Comparison of ENCODE assay signal across 8 cellular contexts in the genomic region with DNA sequence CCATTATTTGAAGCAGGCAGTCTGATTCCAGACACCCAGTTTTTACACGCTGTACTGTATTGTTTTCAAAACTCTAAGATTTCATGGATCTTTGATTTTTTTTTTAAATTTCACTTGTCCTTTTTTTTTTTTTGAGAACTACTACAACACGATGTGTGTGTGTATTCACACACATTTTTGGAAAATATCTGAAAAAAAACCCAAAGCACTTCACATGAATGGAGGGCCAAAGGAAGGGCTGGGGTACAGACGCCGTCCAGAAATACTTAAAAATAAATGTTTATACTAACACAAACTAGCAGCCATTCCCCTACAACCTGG. TPM values are rescaled to one million over a fixed set of nuclear protein-coding genes. Genes with fewer than 3 reads are reported as not detected.
DNase-seq lines count a peak whose midpoint lies in the region; ATAC-seq, FAIRE-seq and TF ChIP-seq lines count a peak whose summit lies in the region.

No MANE protein-coding gene starts in this region.

- intact Hi-C loops in K562 (cut with micrococcal nuclease) = no loop called here
- intact Hi-C loops in aorta (cut with DNase I) = no loop called here

- TF ChIP-seq CTCF in K562 (IDR thresholded peaks at IDR 0.05 in 2 of 3, conservative IDR thresholded peaks at IDR 0.05 in 1 of 3; ENCODE audit: insufficient read depth in 2 of 3, low read depth in 1 of 3, low read length in 3 of 3) = no peak

- H3K4me2 ChIP-seq in K562 (ENCODE audit: insufficient read depth, low read length) = peak overlapping the region; percentile 89

- FAIRE-seq in K562 (lab: Jason Lieb, UNC) = no peak

- ATAC-seq in stimulated activated naive CD8-positive, alpha-beta T cell treated with anti-CD3 and anti-CD28 coated beads, Interleukin-15, Interleukin-2, amounts not matched to agents 100 U/mL and 50 U/mL, for 24 hours = no peak
- no peak for ATAC-seq in K562
- no peak for ATAC-seq in aorta (ENCODE audit: low FRiP score)
- no peak for ATAC-seq in GM19023 (IDR thresholded peaks at IDR 0.05; ENCODE audit: unreplicated experiment)

- in situ Hi-C loops in K562 (cut with MboI) = no loop called here

- CTCF ChIA-PET in K562 (lab: Yijun Ruan, JAX; ENCODE audit: low intra/inter-chr PET ratio) = no interaction called here

- peak overlapping the region; percentile 92 for H3K4me3 Mint-ChIP-seq in stimulated activated naive CD8-positive, alpha-beta T cell treated with anti-CD3 and anti-CD28 coated beads, Interleukin-15, Interleukin-2, amounts not matched to agents 100 ng/mL and 50 ng/mL, for 24 hours

- H3K79me2 ChIP-seq in K562 (ENCODE audit: control insufficient read depth, insufficient read depth, low read length) = peaks cover 48% of the 10 kb centered on the region

- TSS peak; percentile 91 for BruUV-seq in K562 (replicated peaks; lab: Mats Ljungman, UMichigan)

- peak overlapping the region; percentile 67 for H3K4me3 ChIP-seq in K562
- H3K4me3 ChIP-seq in mesodermal cell (ENCODE audit: extremely low read depth, insufficient read depth, low read length, poor library complexity, severe bottlenecking) = peak overlapping the region; percentile 91
- peak overlapping the region; percentile 61 to 88 for H3K4me3 ChIP-seq in aorta (ENCODE audit: low read length in 2 of 2)

- no peaks in the 10 kb centered on the region for H3K9me3 Mint-ChIP-seq in stimulated activated naive CD8-positive, alpha-beta T cell treated with anti-CD3 and anti-CD28 coated beads, Interleukin-15, Interleukin-2, amounts not matched to agents 100 ng/mL and 50 ng/mL, for 24 hours

- H4K20me1 ChIP-seq in K562 (replicated peaks; ENCODE audit: control insufficient read depth, insufficient read depth, low read length) = peaks cover 8% of the 10 kb centered on the region

- no peaks in the 10 kb centered on the region for H3K27me3 Mint-ChIP-seq in stimulated activated naive CD8-positive, alpha-beta T cell treated with anti-CD3 and anti-CD28 coated beads, Interleukin-15, Interleukin-2, amounts not matched to agents 100 ng/mL and 50 ng/mL, for 24 hours

- H3K27ac ChIP-seq in K562 (ENCODE audit: extremely low read depth, low read depth, low read length) (peak overlapping the region; percentile 78), mesodermal cell (ENCODE audit: low read depth, low read length, severe bottlenecking) (peak overlapping the region; percentile 88), aorta (ENCODE audit: low read depth in 1 of 2, low read length in 2 of 2) (no peak overlapping the region)

- no peak for TF ChIP-seq RAD21 in K562 (CRISPR knock-in tag; conservative IDR thresholded peaks at IDR 0.05 in 1 of 2, IDR thresholded peaks at IDR 0.05 in 1 of 2)

- POLR2A ChIA-PET in K562 (lab: Yijun Ruan, JAX) = interaction anchor here (0.7 to 1.9 kb wide), 8 partner anchors 8 to 225 kb away, joined by 3 to 8 read pairs (median 6); a partner anchor contains a TSS

- 5% methylated on average over 4 of the region's 4 CpGs for WGBS in K562 (ENCODE audit: insufficient coverage, low coverage, missing lambda C conversion rate)
- 80% methylated on average over 1 of the region's 4 CpGs; no CpG with 5 or more reads in 1 of the 2 experiments for WGBS in mesodermal cell (ENCODE audit: insufficient coverage in 2 of 2), 2 experiments
- WGBS in aorta, 2 donors = 2 to 4% methylated on average over 4 of the region's 4 CpGs

- H3K27ac Mint-ChIP-seq in stimulated activated naive CD8-positive, alpha-beta T cell treated with anti-CD3 and anti-CD28 coated beads, Interleukin-15, Interleukin-2, amounts not matched to agents 100 ng/mL and 50 ng/mL, for 24 hours = peak overlapping the region; percentile 68

- H3K9me1 ChIP-seq in K562 (ENCODE audit: control insufficient read depth, insufficient read depth, low read length) = no peaks in the 10 kb centered on the region

- H3K27me3 ChIP-seq in K562 (ENCODE audit: control insufficient read depth in 2 of 2, insufficient read depth in 2 of 2, low read length in 2 of 2) (no peaks in the 10 kb centered on the region), aorta (ENCODE audit: control insufficient read depth in 1 of 2, insufficient read depth in 2 of 2, low read length in 1 of 2) (no peaks in the 10 kb centered on the region)

- peaks cover 32% of the 10 kb centered on the region for H3K36me3 ChIP-seq in K562 (ENCODE audit: control insufficient read depth, insufficient read depth, low read length)
- H3K36me3 ChIP-seq in mesodermal cell (ENCODE audit: control insufficient read depth, insufficient read depth, low read length) = peaks cover 14% of the 10 kb centered on the region
- H3K36me3 ChIP-seq in aorta (ENCODE audit: control insufficient read depth in 1 of 2, insufficient read depth in 2 of 2, low read length in 1 of 2) = no peaks in the 10 kb centered on the region

- no peak for TF ChIP-seq EP300 in K562 (IDR thresholded peaks at IDR 0.05; ENCODE audit: low read length)

- peak overlapping the region in 1 of 2 experiments; percentile 85; a peak in 2 of 4 replicates for H3K9ac ChIP-seq in K562 (ENCODE audit: insufficient read depth in 1 of 2, low read depth in 2 of 2, low read length in 2 of 2)

- H3K4me1 Mint-ChIP-seq in stimulated activated naive CD8-positive, alpha-beta T cell treated with anti-CD3 and anti-CD28 coated beads, Interleukin-15, Interleukin-2, amounts not matched to agents 100 ng/mL and 50 ng/mL, for 24 hours (ENCODE audit: low read depth) = peaks cover 42% of the 10 kb centered on the region

- no peak for DNase-seq in stimulated activated naive CD8-positive, alpha-beta T cell treated with anti-CD3 and anti-CD28 coated beads, Interleukin-15, Interleukin-2, amounts not matched to agents 100 U/mL and 50 U/mL, for 24 hours
- DNase-seq in K562 (ENCODE audit: extremely low read depth in 1 of 4, low spot score in 3 of 4) (no peak), aorta (no peak), NCI-H2171 treated with DMSO at 0.1 percent for 48 hours (lab: John Stamatoyannopoulos, UW) (no peak)
- DNase-seq in central memory CD4-positive, alpha-beta T cell = no peak

- H3K4me1 ChIP-seq in K562 (replicated peaks in 1 of 2; ENCODE audit: control insufficient read depth in 2 of 2, insufficient read depth in 2 of 2, low read length in 2 of 2) (peaks cover 5 to 6% of the 10 kb centered on the region in 2 experiments; a peak in 3 of 5 replicates), mesodermal cell (ENCODE audit: control insufficient read depth, insufficient read depth, low read length, poor library complexity, severe bottlenecking) (no peaks in the 10 kb centered on the region), aorta (ENCODE audit: control insufficient read depth in 1 of 2, insufficient read depth in 2 of 2, low read length in 2 of 2) (no peaks in the 10 kb centered on the region)

- peak overlapping the region; percentile 94 for H2AFZ ChIP-seq in K562 (ENCODE audit: low read depth, low read length)

- H3K36me3 Mint-ChIP-seq in stimulated activated naive CD8-positive, alpha-beta T cell treated with anti-CD3 and anti-CD28 coated beads, Interleukin-15, Interleukin-2, amounts not matched to agents 100 ng/mL and 50 ng/mL, for 24 hours (ENCODE audit: low read depth) = peaks cover 22% of the 10 kb centered on the region

- H3K9me3 ChIP-seq in K562 (replicated peaks; ENCODE audit: control insufficient read depth, insufficient read depth, low read depth, low read length) (no peaks in the 10 kb centered on the region), mesodermal cell (ENCODE audit: control insufficient read depth, low read length) (no peaks in the 10 kb centered on the region), aorta (ENCODE audit: control insufficient read depth, low read length) (no peaks in the 10 kb centered on the region)

- no peak for TF ChIP-seq POLR2A in K562 (conservative IDR thresholded peaks at IDR 0.05)

RNA-seq across cellular contexts. Expression of a gene that starts 0.3 kb away (rescaled TPM):
- total RNA-seq in K562 (2011; cell fraction: chromatin; rRNA removed; ENCODE audit: low replicate concordance) = 95.2 and 444 TPM in 2 replicates
- total RNA-seq in K562 (2011; cell fraction: nucleolus; rRNA removed) = 63.0 and 70.9 TPM in 2 replicates
- 94.0 and 126 TPM in 2 replicates for total RNA-seq in K562 (2011; cell fraction: nucleoplasm; rRNA removed)
- total RNA-seq in K562 (2014; rRNA removed) = 377 and 430 TPM in 2 replicates
- total RNA-seq in K562 (2014; rRNA removed; fragmentation: Illumina TruSeq; extraction: Trizol) = 515 and 616 TPM in 2 replicates
- total RNA-seq in K562 (2015; rRNA removed; fragmentation: Illumina TruSeq; extraction: Trizol) = 455 and 503 TPM in 2 replicates
- total RNA-seq in K562 (2021) = 317 TPM in 2 replicates
- polyA plus RNA-seq in K562 (2011; rRNA removed) = 261 and 430 TPM in 2 replicates
- polyA plus RNA-seq in K562 (2011; cell fraction: cytosol; rRNA removed) = 36.1 and 98.4 TPM in 2 replicates
- 109 and 175 TPM in 2 replicates for polyA plus RNA-seq in K562 (2011; cell fraction: nucleus; rRNA removed)
- polyA plus RNA-seq in K562 (2012) = 211 and 383 TPM in 2 replicates
- polyA plus RNA-seq in K562 (2014; fragmentation: Illumina TruSeq; extraction: Trizol) = 466 and 619 TPM in 2 replicates
- 100 to 1,000 TPM; 631 to 849 TPM for polyA plus RNA-seq in K562 (2014; fragmentation: Nextera tagmentation; extraction: Ambion mirVana)
- polyA plus RNA-seq in K562 (2014; rRNA removed) = 618 and 712 TPM in 2 replicates
- 148 TPM in 2 replicates for polyA minus RNA-seq in K562 (2011; rRNA and poly(A)+ RNA removed)
- polyA minus RNA-seq in K562 (2011; cell fraction: cytosol; rRNA and poly(A)+ RNA removed) = 52.5 and 59.3 TPM in 2 replicates
- 82.3 and 152 TPM in 2 replicates for polyA minus RNA-seq in K562 (2011; cell fraction: nucleus; rRNA and poly(A)+ RNA removed)
- polyA plus RNA-seq in mesodermal cell (2013, experiment 1 of 2) = 130 TPM
- polyA plus RNA-seq in mesodermal cell (2013, experiment 2 of 2) = 196 TPM
- total RNA-seq in aorta = 10 to 100 TPM; 76.5 to 91.6 TPM
- 100 to 1,000 TPM; 106 to 133 TPM for polyA plus RNA-seq in aorta

RNA-seq across cellular contexts. Expression of a gene that starts 26.3 kb away (rescaled TPM):
- total RNA-seq in K562 (2011; cell fraction: chromatin; rRNA removed; ENCODE audit: low replicate concordance) = 30.6 and 53.9 TPM in 2 replicates
- 27.5 and 28.0 TPM in 2 replicates for total RNA-seq in K562 (2011; cell fraction: nucleolus; rRNA removed)
- 39.8 and 55.0 TPM in 2 replicates for total RNA-seq in K562 (2011; cell fraction: nucleoplasm; rRNA removed)
- 135 and 149 TPM in 2 replicates for total RNA-seq in K562 (2014; rRNA removed)
- 224 and 259 TPM in 2 replicates for total RNA-seq in K562 (2014; rRNA removed; fragmentation: Illumina TruSeq; extraction: Trizol)
- 163 and 182 TPM in 2 replicates for total RNA-seq in K562 (2015; rRNA removed; fragmentation: Illumina TruSeq; extraction: Trizol)
- 177 and 193 TPM in 2 replicates for total RNA-seq in K562 (2021)
- 141 and 191 TPM in 2 replicates for polyA plus RNA-seq in K562 (2011; rRNA removed)
- 44.8 and 82.3 TPM in 2 replicates for polyA plus RNA-seq in K562 (2011; cell fraction: cytosol; rRNA removed)
- 36.1 and 39.1 TPM in 2 replicates for polyA plus RNA-seq in K562 (2011; cell fraction: nucleus; rRNA removed)
- polyA plus RNA-seq in K562 (2012) = 147 and 206 TPM in 2 replicates
- polyA plus RNA-seq in K562 (2014; fragmentation: Illumina TruSeq; extraction: Trizol) = 202 and 235 TPM in 2 replicates
- 100 to 1,000 TPM; 366 to 471 TPM for polyA plus RNA-seq in K562 (2014; fragmentation: Nextera tagmentation; extraction: Ambion mirVana)
- 211 and 229 TPM in 2 replicates for polyA plus RNA-seq in K562 (2014; rRNA removed)
- 99.5 and 107 TPM in 2 replicates for polyA minus RNA-seq in K562 (2011; rRNA and poly(A)+ RNA removed)
- 33.9 and 37.9 TPM in 2 replicates for polyA minus RNA-seq in K562 (2011; cell fraction: cytosol; rRNA and poly(A)+ RNA removed)
- 23.4 and 34.3 TPM in 2 replicates for polyA minus RNA-seq in K562 (2011; cell fraction: nucleus; rRNA and poly(A)+ RNA removed)
- polyA plus RNA-seq in mesodermal cell (2013, experiment 1 of 2) = 77.9 TPM
- polyA plus RNA-seq in mesodermal cell (2013, experiment 2 of 2) = 87.5 TPM
- total RNA-seq in aorta = 10 to 100 TPM; 45.8 to 60.7 TPM
- polyA plus RNA-seq in aorta = 100 to 1,000 TPM in 1 of 2 donors, 10 to 100 TPM in 1; 76.4 to 245 TPM

RNA-seq across cellular contexts. Expression of a gene that starts 28.9 kb away (rescaled TPM):
- 63.7 and 297 TPM in 2 replicates for total RNA-seq in K562 (2011; cell fraction: chromatin; rRNA removed; ENCODE audit: low replicate concordance)
- total RNA-seq in K562 (2011; cell fraction: nucleolus; rRNA removed) = 21.8 and 37.4 TPM in 2 replicates
- total RNA-seq in K562 (2011; cell fraction: nucleoplasm; rRNA removed) = 66.1 and 81.6 TPM in 2 replicates
- total RNA-seq in K562 (2014; rRNA removed) (28.5 and 29.2 TPM in 2 replicates), K562 (2014; rRNA removed; fragmentation: Illumina TruSeq; extraction: Trizol) (62.5 and 69.5 TPM in 2 replicates), K562 (2015; rRNA removed; fragmentation: Illumina TruSeq; extraction: Trizol) (58.9 and 63.5 TPM in 2 replicates), K562 (2021) (40.3 and 41.0 TPM in 2 replicates), aorta (10 to 100 TPM; 58.6 to 63.9 TPM)
- polyA plus RNA-seq in K562 (2011; rRNA removed) (26.8 and 40.4 TPM in 2 replicates), K562 (2014; fragmentation: Illumina TruSeq; extraction: Trizol) (34.4 and 43.1 TPM in 2 replicates), K562 (2014; fragmentation: Nextera tagmentation; extraction: Ambion mirVana) (10 to 100 TPM; 14.4 to 14.5 TPM), K562 (2014; rRNA removed) (20.6 and 20.7 TPM in 2 replicates), aorta (10 to 100 TPM in 1 of 2 donors, 1 to 10 TPM in 1; 6.1 to 23.8 TPM)
- polyA plus RNA-seq in K562 (2011; cell fraction: cytosol; rRNA removed) = 8.0 and 12.8 TPM in 2 replicates
- polyA plus RNA-seq in K562 (2011; cell fraction: nucleus; rRNA removed) = 23.0 and 27.8 TPM in 2 replicates
- 20.9 and 24.3 TPM in 2 replicates for polyA plus RNA-seq in K562 (2012)
- polyA minus RNA-seq in K562 (2011; rRNA and poly(A)+ RNA removed) = 124 and 136 TPM in 2 replicates
- polyA minus RNA-seq in K562 (2011; cell fraction: cytosol; rRNA and poly(A)+ RNA removed) = 31.0 and 48.4 TPM in 2 replicates
- polyA minus RNA-seq in K562 (2011; cell fraction: nucleus; rRNA and poly(A)+ RNA removed) = 71.8 and 96.9 TPM in 2 replicates
- polyA plus RNA-seq in mesodermal cell (2013, experiment 1 of 2) = 18.1 TPM
- 19.3 TPM for polyA plus RNA-seq in mesodermal cell (2013, experiment 2 of 2)

Comparison
In these comparisons a context has a peak if more than half of its experiments do, and no peak if none do; other contexts are left out.
1. H3K27ac ChIP-seq: peak in K562 (single experiment) and mesodermal cell (single experiment); none in aorta (0 of 2).
2. Peak in every context shown above with its lines, with median percentiles within 50 percentile points of each other: H3K4me3 ChIP-seq.